14 cellular contexts compared by ENCODE assay signal in genomic region chr4:79528241-79528706, GRCh38.
A peak's percentile ranks its signal among the peaks of the same experiment; 100 is the strongest.
DNase-seq lines count a peak whose midpoint lies in the region; ATAC-seq and TF ChIP-seq lines count a peak whose summit lies in the region.
"Had no signal": no experiment of that assay in that cellular context is flagged by ENCODE, and none has a peak within 500 bp of the region (broad histone marks: within the 10 kb centered on the region; RNA-seq: fewer than 3 reads in every experiment).

No MANE protein-coding gene starts in this region.

- H4K20me1 ChIP-seq in PC-9 (ENCODE audit: insufficient read depth): no peaks in the 10 kb centered on the region
- H4K20me1 ChIP-seq in smooth muscle cell (ENCODE audit: low read depth): no peaks in the 10 kb centered on the region

- H3K4me3 ChIP-seq in PC-9 (no peak overlapping the region), epithelial cell of esophagus (ENCODE audit: low read length) (no peak overlapping the region), smooth muscle cell (no peak overlapping the region)
- H3K4me3 ChIP-seq: A549, GM23248 had no signal

- H3K27ac Mint-ChIP-seq in activated CD4-positive, alpha-beta memory T cell treated with anti-CD3 and anti-CD28 coated beads for 36 hours: no peak overlapping the region
- no peak overlapping the region for H3K27ac Mint-ChIP-seq in activated CD4-positive, alpha-beta memory T cell treated with anti-CD3 and anti-CD28 coated beads, Interleukin-2, amount 10 ng/mL, durations not matched to agents 7 days and 5 days
- H3K27ac Mint-ChIP-seq in activated CD8-positive, alpha-beta memory T cell treated with anti-CD3 and anti-CD28 coated beads, Interleukin-2, amount 10 ng/mL, durations not matched to agents 7 days and 5 days: no peak overlapping the region

- no peak overlapping the region for H3K9ac ChIP-seq in smooth muscle cell (ENCODE audit: low read depth)
- H3K9ac ChIP-seq: GM23248 had no signal

- no TSS peak for BruUV-seq in PC-9 (replicated peaks; lab: Mats Ljungman, UMichigan)

- peaks cover 7% of the 10 kb centered on the region for H3K4me1 Mint-ChIP-seq in activated CD4-positive, alpha-beta memory T cell treated with anti-CD3 and anti-CD28 coated beads for 36 hours (ENCODE audit: low read depth)
- H3K4me1 Mint-ChIP-seq in activated CD4-positive, alpha-beta memory T cell treated with anti-CD3 and anti-CD28 coated beads, Interleukin-2, amount 10 ng/mL, durations not matched to agents 7 days and 5 days: peaks cover 3% of the 10 kb centered on the region
- peaks cover 3% of the 10 kb centered on the region for H3K4me1 Mint-ChIP-seq in activated CD8-positive, alpha-beta memory T cell treated with anti-CD3 and anti-CD28 coated beads, Interleukin-2, amount 10 ng/mL, durations not matched to agents 7 days and 5 days

- no peak overlapping the region for H3K4me2 ChIP-seq in PC-9
- peak overlapping the region; percentile 14 for H3K4me2 ChIP-seq in smooth muscle cell
- H3K4me2 ChIP-seq: A549 had no signal

- intact Hi-C loops in activated CD4-positive, alpha-beta memory T cell treated with anti-CD3 and anti-CD28 coated beads for 36 hours (cut with micrococcal nuclease): loop anchor here (10.0 kb wide), 1 partner anchor 547 kb away; the partner anchor contains the start of gene ANTXR2
- intact Hi-C loops in PC-9 (cut with micrococcal nuclease; ENCODE audit: unreplicated experiment): no loop called here

- H2AFZ ChIP-seq in PC-9: no peak overlapping the region
- H2AFZ ChIP-seq in smooth muscle cell (ENCODE audit: low read depth): no peak overlapping the region
- H2AFZ ChIP-seq: GM23248 had no signal

- H3K9me2 ChIP-seq in PC-9 (ENCODE audit: insufficient read depth): no peaks in the 10 kb centered on the region

- no peak overlapping the region for H3K4me3 Mint-ChIP-seq in activated CD4-positive, alpha-beta memory T cell treated with anti-CD3 and anti-CD28 coated beads for 36 hours
- no peak overlapping the region for H3K4me3 Mint-ChIP-seq in activated CD4-positive, alpha-beta memory T cell treated with anti-CD3 and anti-CD28 coated beads, Interleukin-2, amount 10 ng/mL, durations not matched to agents 7 days and 5 days
- H3K4me3 Mint-ChIP-seq in activated CD8-positive, alpha-beta memory T cell treated with anti-CD3 and anti-CD28 coated beads, Interleukin-2, amount 10 ng/mL, durations not matched to agents 7 days and 5 days: no peak overlapping the region

- H3F3A ChIP-seq in PC-9 (ENCODE audit: insufficient read depth, low read depth) (no peaks in the 10 kb centered on the region), smooth muscle cell (ENCODE audit: low read depth) (no peaks in the 10 kb centered on the region)

- no peaks in the 10 kb centered on the region for H3K9me3 ChIP-seq in PC-9 (ENCODE audit: insufficient read depth, low read depth)
- H3K9me3 ChIP-seq in smooth muscle cell (replicated peaks; ENCODE audit: low read depth): no peaks in the 10 kb centered on the region
- H3K9me3 ChIP-seq: A549 had no signal

- TF ChIP-seq CTCF in PC-9 (conservative IDR thresholded peaks at IDR 0.05) (no peak), epithelial cell of esophagus (IDR thresholded peaks at IDR 0.05; ENCODE audit: insufficient read depth, low read depth, low read length, missing control alignments) (no peak), smooth muscle cell (IDR thresholded peaks at IDR 0.05; ENCODE audit: borderline replicate concordance, insufficient read depth, poor library complexity, severe bottlenecking) (no peak)

- POLR2A ChIA-PET in activated CD4-positive, alpha-beta memory T cell treated with anti-CD3 and anti-CD28 coated beads for 36 hours (lab: Charles Lee): no interaction called here
- POLR2A ChIA-PET in activated CD4-positive, alpha-beta memory T cell treated with anti-CD3 and anti-CD28 coated beads, Interleukin-2, amount 10 ng/mL, durations not matched to agents 7 days and 5 days (lab: Charles Lee): no interaction called here
- POLR2A ChIA-PET in PC-9 (lab: Charles Lee; ENCODE audit: unreplicated experiment): no interaction called here

- peaks cover 6% of the 10 kb centered on the region for H3K27me3 Mint-ChIP-seq in activated CD4-positive, alpha-beta memory T cell treated with anti-CD3 and anti-CD28 coated beads for 36 hours
- H3K27me3 Mint-ChIP-seq in activated CD4-positive, alpha-beta memory T cell treated with anti-CD3 and anti-CD28 coated beads, Interleukin-2, amount 10 ng/mL, durations not matched to agents 7 days and 5 days: peaks cover 12% of the 10 kb centered on the region
- H3K27me3 Mint-ChIP-seq in activated CD8-positive, alpha-beta memory T cell treated with anti-CD3 and anti-CD28 coated beads, Interleukin-2, amount 10 ng/mL, durations not matched to agents 7 days and 5 days: no peaks in the 10 kb centered on the region

- H3K36me3 ChIP-seq in PC-9 (ENCODE audit: low read depth) (no peaks in the 10 kb centered on the region), smooth muscle cell (ENCODE audit: low read depth) (no peaks in the 10 kb centered on the region)

- CTCF ChIA-PET in activated CD4-positive, alpha-beta memory T cell treated with anti-CD3 and anti-CD28 coated beads for 36 hours (lab: Charles Lee): no interaction called here
- CTCF ChIA-PET in activated CD4-positive, alpha-beta memory T cell treated with anti-CD3 and anti-CD28 coated beads, Interleukin-2, amount 10 ng/mL, durations not matched to agents 7 days and 5 days (lab: Charles Lee): no interaction called here
- CTCF ChIA-PET in PC-9 (lab: Charles Lee): no interaction called here
- CTCF ChIA-PET in activated CD8-positive, alpha-beta memory T cell treated with anti-CD3 and anti-CD28 coated beads, Interleukin-2, amount 10 ng/mL, durations not matched to agents 7 days and 5 days (lab: Charles Lee): no interaction called here

- 45% methylated on average over 3 of the region's 3 CpGs for WGBS in smooth muscle cell (ENCODE audit: low lambda C conversion rate)

- DNase-seq in activated CD4-positive, alpha-beta memory T cell treated with anti-CD3 and anti-CD28 coated beads for 36 hours: peak; percentile 9
- DNase-seq in activated CD4-positive, alpha-beta memory T cell treated with anti-CD3 and anti-CD28 coated beads, Interleukin-2, amount 10 ng/mL, durations not matched to agents 7 days and 5 days: no peak
- peak; percentile 5 to 36 for DNase-seq in PC-9
- peak; percentile 29 for DNase-seq in epithelial cell of esophagus (ENCODE audit: low read depth)
- DNase-seq in smooth muscle cell (lab: John Stamatoyannopoulos, UW; ENCODE audit: unreplicated experiment): no peak
- no peak for DNase-seq in activated CD8-positive, alpha-beta memory T cell treated with anti-CD3 and anti-CD28 coated beads, Interleukin-2, amount 10 ng/mL, durations not matched to agents 7 days and 5 days
- DNase-seq: GM23248, NCI-H1930, NCI-H774, SHP77 treated with DMSO at 0.1 percent for 48 hours, T1000 had no signal

- no peak for ATAC-seq in activated CD8-positive, alpha-beta memory T cell treated with anti-CD3 and anti-CD28 coated beads, Interleukin-2, amount 10 ng/mL, durations not matched to agents 7 days and 5 days
- ATAC-seq in GM19023 (IDR thresholded peaks at IDR 0.05; ENCODE audit: unreplicated experiment) (no peak), HG03378 (IDR thresholded peaks at IDR 0.05; ENCODE audit: unreplicated experiment) (no peak)
- ATAC-seq: A549 had no signal

- no peaks in the 10 kb centered on the region for H3K4me1 ChIP-seq in PC-9 (replicated peaks; ENCODE audit: insufficient read depth)
- no peaks in the 10 kb centered on the region for H3K4me1 ChIP-seq in smooth muscle cell (ENCODE audit: low read depth)
- H3K4me1 ChIP-seq: A549 had no signal

- H3K27me3 ChIP-seq in PC-9 (ENCODE audit: insufficient read depth, low read depth): no peaks in the 10 kb centered on the region
- no peaks in the 10 kb centered on the region for H3K27me3 ChIP-seq in smooth muscle cell (ENCODE audit: low read depth)

- H3K9me3 Mint-ChIP-seq in activated CD4-positive, alpha-beta memory T cell treated with anti-CD3 and anti-CD28 coated beads for 36 hours: no peaks in the 10 kb centered on the region
- H3K9me3 Mint-ChIP-seq in activated CD4-positive, alpha-beta memory T cell treated with anti-CD3 and anti-CD28 coated beads, Interleukin-2, amount 10 ng/mL, durations not matched to agents 7 days and 5 days: no peaks in the 10 kb centered on the region
- peaks cover 3% of the 10 kb centered on the region for H3K9me3 Mint-ChIP-seq in activated CD8-positive, alpha-beta memory T cell treated with anti-CD3 and anti-CD28 coated beads, Interleukin-2, amount 10 ng/mL, durations not matched to agents 7 days and 5 days (ENCODE audit: low read depth)

- H3K27ac ChIP-seq in PC-9: no peak overlapping the region
- no peak overlapping the region for H3K27ac ChIP-seq in smooth muscle cell (ENCODE audit: low read depth)
- H3K27ac ChIP-seq: A549, GM23248 had no signal

- no peaks in the 10 kb centered on the region for H3K36me3 Mint-ChIP-seq in activated CD4-positive, alpha-beta memory T cell treated with anti-CD3 and anti-CD28 coated beads for 36 hours
- no peaks in the 10 kb centered on the region for H3K36me3 Mint-ChIP-seq in activated CD4-positive, alpha-beta memory T cell treated with anti-CD3 and anti-CD28 coated beads, Interleukin-2, amount 10 ng/mL, durations not matched to agents 7 days and 5 days (ENCODE audit: low read depth)
- H3K36me3 Mint-ChIP-seq in activated CD8-positive, alpha-beta memory T cell treated with anti-CD3 and anti-CD28 coated beads, Interleukin-2, amount 10 ng/mL, durations not matched to agents 7 days and 5 days: no peaks in the 10 kb centered on the region

- H3K79me2 ChIP-seq in PC-9 (ENCODE audit: low read depth) (no peaks in the 10 kb centered on the region), smooth muscle cell (ENCODE audit: low read depth) (no peaks in the 10 kb centered on the region)

Comparison
In these comparisons a context has a peak if more than half of its experiments do, and no peak if none do; other contexts are left out.
1. DNase-seq: peak in activated CD4-positive, alpha-beta memory T cell treated with anti-CD3 and anti-CD28 coated beads for 36 hours (single experiment), PC-9 (2 of 2) and epithelial cell of esophagus (single experiment); none in activated CD4-positive, alpha-beta memory T cell treated with anti-CD3 and anti-CD28 coated beads, Interleukin-2, amount 10 ng/mL, durations not matched to agents 7 days and 5 days (single experiment), smooth muscle cell (single experiment) and activated CD8-positive, alpha-beta memory T cell treated with anti-CD3 and anti-CD28 coated beads, Interleukin-2, amount 10 ng/mL, durations not matched to agents 7 days and 5 days (single experiment).